Comparison of ENCODE assay signal across 1 cellular context in genomic region chr12:52278931-52279682, GRCh38.
TF ChIP-seq lines count a peak whose summit lies in the region.

No MANE protein-coding gene starts in this region.

TF ChIP-seq in HepG2, 621 proteins besides CTCF, POLR2A, EP300 and RAD21 (continues in another document):
- no peak for TF ChIP-seq ZNF670 (CRISPR knock-in tag; IDR thresholded peaks at IDR 0.05; ENCODE audit: borderline replicate concordance)
- no peak for TF ChIP-seq PAF1 (CRISPR knock-in tag; IDR thresholded peaks at IDR 0.05)
- TF ChIP-seq GABPB1 (CRISPR knock-in tag; IDR thresholded peaks at IDR 0.05): peak; percentile 53; the same call in 1 of the 2 replicates
- no peak for TF ChIP-seq NFIC (IDR thresholded peaks at IDR 0.05; ENCODE audit: low read length)
- TF ChIP-seq NONO (IDR thresholded peaks at IDR 0.05): no peak
- TF ChIP-seq NONO (CRISPR knock-in tag; conservative IDR thresholded peaks at IDR 0.05): no peak
- TF ChIP-seq HNRNPLL (IDR thresholded peaks at IDR 0.05; ENCODE audit: low read depth, low read length, poor library complexity, severe bottlenecking): peak; percentile 30
- TF ChIP-seq ZNF740 (CRISPR knock-in tag; IDR thresholded peaks at IDR 0.05): no peak
- no peak for TF ChIP-seq CREB3 (CRISPR knock-in tag; IDR thresholded peaks at IDR 0.05)
- peak; percentile 90 for TF ChIP-seq XRCC5 (optimal IDR thresholded peaks at IDR 0.05; ENCODE audit: low read length)
- TF ChIP-seq POLR2AphosphoS5 (IDR thresholded peaks at IDR 0.05; ENCODE audit: low read depth, low read length): no peak
- no peak for TF ChIP-seq ARNTL (CRISPR knock-in tag; IDR thresholded peaks at IDR 0.05)
- TF ChIP-seq MXD1 (CRISPR knock-in tag; IDR thresholded peaks at IDR 0.05): no peak
- peak; percentile 67 for TF ChIP-seq STAG1 (CRISPR knock-in tag; IDR thresholded peaks at IDR 0.05)
- TF ChIP-seq RARG (CRISPR knock-in tag; IDR thresholded peaks at IDR 0.05; ENCODE audit: low read depth): no peak
- TF ChIP-seq TEAD3 (CRISPR knock-in tag; optimal IDR thresholded peaks at IDR 0.05; ENCODE audit: borderline replicate concordance): peak; percentile 54
- no peak for TF ChIP-seq RAD51 (IDR thresholded peaks at IDR 0.05; ENCODE audit: borderline replicate concordance)
- TF ChIP-seq SATB2 (CRISPR knock-in tag; IDR thresholded peaks at IDR 0.05): no peak
- peak; percentile 32 for TF ChIP-seq YY1 (IDR thresholded peaks at IDR 0.05; ENCODE audit: insufficient read depth, insufficient replicate concordance, low read depth, low read length)
- TF ChIP-seq ZUFSP (CRISPR knock-in tag; IDR thresholded peaks at IDR 0.05; ENCODE audit: borderline replicate concordance): no peak
- no peak for TF ChIP-seq USF2 (IDR thresholded peaks at IDR 0.05; ENCODE audit: low read depth, low read length)
- no peak for TF ChIP-seq USF2 (CRISPR knock-in tag; IDR thresholded peaks at IDR 0.05; ENCODE audit: borderline replicate concordance)
- no peak for TF ChIP-seq ZNF468 (CRISPR knock-in tag; IDR thresholded peaks at IDR 0.05)
- no peak for TF ChIP-seq HMG20A (CRISPR knock-in tag; IDR thresholded peaks at IDR 0.05; ENCODE audit: borderline replicate concordance)
- TF ChIP-seq SNAPC2 (CRISPR knock-in tag; IDR thresholded peaks at IDR 0.05): no peak
- no peak for TF ChIP-seq ZNF281 (CRISPR knock-in tag; IDR thresholded peaks at IDR 0.05; ENCODE audit: borderline replicate concordance)
- peak; percentile 57; the same call in 1 of the 2 replicates for TF ChIP-seq KDM2A (CRISPR knock-in tag; IDR thresholded peaks at IDR 0.05; ENCODE audit: borderline replicate concordance, low read depth)
- TF ChIP-seq ZNF768 (CRISPR knock-in tag; IDR thresholded peaks at IDR 0.05): 0 out of 2 replicates have a peak, but pooled peaks have one; percentile 33
- TF ChIP-seq ZFP82 (CRISPR knock-in tag; IDR thresholded peaks at IDR 0.05; ENCODE audit: borderline replicate concordance): no peak
- peak; percentile 36; the same call in 1 of the 2 replicates for TF ChIP-seq ZNF687 (CRISPR knock-in tag; IDR thresholded peaks at IDR 0.05)
- no peak for TF ChIP-seq SALL1 (CRISPR knock-in tag; IDR thresholded peaks at IDR 0.05)
- TF ChIP-seq KLF13 (CRISPR knock-in tag; IDR thresholded peaks at IDR 0.05): no peak
- 0 out of 2 replicates have a peak, but pooled peaks have one; percentile 4 for TF ChIP-seq JUND (CRISPR knock-in tag; IDR thresholded peaks at IDR 0.05)
- no peak for TF ChIP-seq KLF11 (CRISPR knock-in tag; IDR thresholded peaks at IDR 0.05)
- no peak for TF ChIP-seq GATAD2A (CRISPR knock-in tag; IDR thresholded peaks at IDR 0.05)
- no peak for TF ChIP-seq ZNF512B (CRISPR knock-in tag; IDR thresholded peaks at IDR 0.05; ENCODE audit: borderline replicate concordance)
- no peak for TF ChIP-seq THRA (CRISPR knock-in tag; IDR thresholded peaks at IDR 0.05; ENCODE audit: borderline replicate concordance)
- no peak for TF ChIP-seq GLMP (CRISPR knock-in tag; IDR thresholded peaks at IDR 0.05; ENCODE audit: borderline replicate concordance)
- no peak for TF ChIP-seq CEBPB (IDR thresholded peaks at IDR 0.05; ENCODE audit: borderline replicate concordance, low read depth, low read length)
- TF ChIP-seq ZNF672 (CRISPR knock-in tag; IDR thresholded peaks at IDR 0.05): no peak
- TF ChIP-seq MYPOP (CRISPR knock-in tag; IDR thresholded peaks at IDR 0.05): no peak
